In the genomic region with DNA sequence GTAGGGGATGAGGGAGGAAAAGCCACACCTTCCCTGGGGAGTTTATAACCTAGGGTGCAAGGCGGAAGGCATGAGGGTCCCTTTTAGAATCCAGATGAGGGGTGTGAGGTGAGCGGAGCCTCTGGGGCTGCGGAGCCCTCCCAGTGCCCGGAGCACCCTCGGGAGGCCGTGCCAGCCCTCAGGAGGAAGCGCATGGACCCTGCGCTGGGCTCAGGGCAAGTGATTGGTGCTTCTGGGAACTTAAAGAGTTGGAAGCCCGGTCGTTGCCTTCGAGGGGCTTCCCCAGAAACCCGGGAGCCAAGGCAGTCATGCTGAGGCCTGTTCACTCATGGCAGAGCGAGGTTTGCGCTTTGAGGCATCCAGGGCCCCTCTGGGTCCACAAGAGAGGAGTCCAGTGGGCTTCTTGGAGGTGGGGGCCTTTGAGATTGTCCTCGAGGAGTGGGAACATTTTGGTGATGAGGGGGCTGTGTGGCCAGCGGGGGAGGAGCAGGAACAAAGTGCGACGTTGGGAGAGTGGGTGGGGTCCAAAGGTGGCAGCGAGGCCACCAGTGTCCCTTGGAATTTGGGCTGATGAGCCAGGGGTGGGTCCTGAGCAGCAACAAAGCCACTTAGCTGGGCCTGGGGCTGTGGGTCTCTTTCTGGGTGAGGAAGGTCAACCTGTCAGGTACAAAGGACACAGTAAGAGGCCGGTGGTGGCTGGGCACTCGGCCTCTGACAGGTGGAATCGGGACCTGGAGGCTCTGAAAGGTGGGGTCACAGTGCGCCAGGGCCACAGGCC, we compare ENCODE assay signal across 10 cellular contexts.
DNase-seq lines count a peak whose midpoint lies in the region; ATAC-seq, FAIRE-seq and TF ChIP-seq lines count a peak whose summit lies in the region.
"Had no signal": no experiment of that assay in that cellular context is flagged by ENCODE, and none has a peak within 500 bp of the region (broad histone marks: within the 10 kb centered on the region; RNA-seq: fewer than 3 reads in every experiment).

No MANE protein-coding gene starts in this region.

- TF ChIP-seq CTCF in MM.1S (IDR thresholded peaks at IDR 0.05; ENCODE audit: low read length): no peak

- H3K79me2 ChIP-seq in MM.1S (ENCODE audit: low read length): peaks cover 19% of the 10 kb centered on the region

- peak overlapping the region; percentile 27 to 88 (median 41) for H3K4me3 Mint-ChIP-seq in CD8-positive, alpha-beta memory T cell
- peak overlapping the region; percentile 64 for H3K4me3 Mint-ChIP-seq in central memory CD8-positive, alpha-beta T cell

- H3K4me3 ChIP-seq in CD8-positive, alpha-beta memory T cell (ENCODE audit: low read length): peak overlapping the region; percentile 94
- H3K4me3 ChIP-seq in MM.1S (ENCODE audit: low read length) (no peak overlapping the region), small intestine (ENCODE audit: low read depth in 1 of 2, low read length in 2 of 2) (no peak overlapping the region)
- H3K4me3 ChIP-seq: psoas muscle had no signal

- H3K9me3 Mint-ChIP-seq in CD8-positive, alpha-beta memory T cell: no peaks in the 10 kb centered on the region
- H3K9me3 Mint-ChIP-seq in central memory CD8-positive, alpha-beta T cell: no peaks in the 10 kb centered on the region

- no peaks in the 10 kb centered on the region for H3K27me3 ChIP-seq in CD8-positive, alpha-beta memory T cell (ENCODE audit: insufficient read depth, low read length, poor library complexity, severe bottlenecking)
- H3K27me3 ChIP-seq in MM.1S (replicated peaks; ENCODE audit: insufficient read depth, low read length) (no peaks in the 10 kb centered on the region), small intestine (ENCODE audit: control insufficient read depth in 2 of 2, insufficient read depth in 2 of 2, low read length in 2 of 2) (no peaks in the 10 kb centered on the region)

- no peaks in the 10 kb centered on the region for H3K9me3 ChIP-seq in CD8-positive, alpha-beta memory T cell (ENCODE audit: low read length)
- H3K9me3 ChIP-seq in MM.1S (replicated peaks; ENCODE audit: insufficient read depth, low read length): no peaks in the 10 kb centered on the region
- no peaks in the 10 kb centered on the region for H3K9me3 ChIP-seq in small intestine (ENCODE audit: control insufficient read depth, low read depth)
- H3K9me3 ChIP-seq: psoas muscle had no signal

- no peak for DNase-seq in CD8-positive, alpha-beta memory T cell
- no peak for DNase-seq in MM.1S
- no peak for DNase-seq in central memory CD8-positive, alpha-beta T cell (ENCODE audit: low spot score in 2 of 2)
- no peak for DNase-seq in small intestine
- no peak for DNase-seq in amygdala (lab: John Stamatoyannopoulos, UW)
- no peak for DNase-seq in NCI-H524 treated with DMSO at 0.1 percent for 48 hours (lab: John Stamatoyannopoulos, UW)
- DNase-seq: hippocampal formation, NCI-H2107 had no signal

- peaks cover 49% of the 10 kb centered on the region for H3K4me1 ChIP-seq in CD8-positive, alpha-beta memory T cell (ENCODE audit: insufficient read depth, low read length)
- H3K4me1 ChIP-seq in MM.1S (ENCODE audit: low read length) (peaks cover 17% of the 10 kb centered on the region), small intestine (ENCODE audit: control insufficient read depth in 2 of 2, insufficient read depth in 1 of 2, low read depth in 1 of 2, low read length in 1 of 2) (peaks cover 4 to 5% of the 10 kb centered on the region in 2 donors)
- H3K4me1 ChIP-seq: psoas muscle had no signal

- CTCF ChIA-PET in CD8-positive, alpha-beta memory T cell (lab: Charles Lee): interaction anchor here (2.3 to 4.5 kb wide), 6 partner anchors 11 to 36 kb away, joined by 7 to 53 read pairs (median 24); no protein-coding TSS in a partner anchor

- peaks cover 0 to 35% (median 7%) of the 10 kb centered on the region in 3 donors for H3K36me3 Mint-ChIP-seq in CD8-positive, alpha-beta memory T cell
- H3K36me3 Mint-ChIP-seq in central memory CD8-positive, alpha-beta T cell (ENCODE audit: insufficient read depth): peaks cover 44% of the 10 kb centered on the region

- peak overlapping the region; percentile 89 to 100 (median 96) for H3K27ac Mint-ChIP-seq in CD8-positive, alpha-beta memory T cell
- H3K27ac Mint-ChIP-seq in central memory CD8-positive, alpha-beta T cell (ENCODE audit: low read depth): peak overlapping the region; percentile 99

- POLR2A ChIA-PET in CD8-positive, alpha-beta memory T cell (lab: Charles Lee): interaction anchor here (1.0 to 3.1 kb wide), 3 partner anchors 11 to 23 kb away, joined by 3 to 51 read pairs (median 15); no protein-coding TSS in a partner anchor

- H3K9ac ChIP-seq in MM.1S (ENCODE audit: low read length): no peak overlapping the region; the same call in 1 of the 2 replicates

- ATAC-seq in central memory CD8-positive, alpha-beta T cell (replicated peaks; ENCODE audit: extremely low read depth, poor library complexity, severe bottlenecking): no peak
- no peak for ATAC-seq in GM18873 (IDR thresholded peaks at IDR 0.05; ENCODE audit: low FRiP score, unreplicated experiment)

- H2AFZ ChIP-seq in MM.1S (ENCODE audit: low read length): peak overlapping the region; percentile 89

- H3K27me3 Mint-ChIP-seq in CD8-positive, alpha-beta memory T cell: no peaks in the 10 kb centered on the region
- H3K27me3 Mint-ChIP-seq in central memory CD8-positive, alpha-beta T cell: no peaks in the 10 kb centered on the region

- peak overlapping the region; percentile 82; the same call in 1 of the 2 replicates for H3K4me2 ChIP-seq in MM.1S (ENCODE audit: low read depth, low read length)

- peaks cover 10% of the 10 kb centered on the region for H3F3A ChIP-seq in MM.1S (ENCODE audit: insufficient read depth, low read length)

- WGBS in small intestine, 3 donors: 82 to 87% (median 85%) methylated on average over 21 to 23 of the region's 23 CpGs

- H3K9me2 ChIP-seq in MM.1S (replicated peaks; ENCODE audit: insufficient read depth, low read length): no peaks in the 10 kb centered on the region

- no peak for FAIRE-seq in small intestine (lab: Jason Lieb, UNC)

- H3K36me3 ChIP-seq in CD8-positive, alpha-beta memory T cell (ENCODE audit: insufficient read depth, low read length): peaks cover 9% of the 10 kb centered on the region
- H3K36me3 ChIP-seq in MM.1S (replicated peaks; ENCODE audit: insufficient read depth, low read length) (no peaks in the 10 kb centered on the region), small intestine (ENCODE audit: control insufficient read depth in 2 of 2, insufficient read depth in 2 of 2, low read length in 2 of 2) (no peaks in the 10 kb centered on the region)

- H3K27ac ChIP-seq in CD8-positive, alpha-beta memory T cell (ENCODE audit: low read depth, low read length): peak overlapping the region; percentile 95
- H3K27ac ChIP-seq in MM.1S (ENCODE audit: low read length) (no peak overlapping the region; the same call in 1 of the 2 replicates), small intestine (ENCODE audit: low read depth in 1 of 2, low read length in 1 of 2) (peak overlapping the region; percentile 45 to 92)
- H3K27ac ChIP-seq: psoas muscle had no signal

- H3K4me1 Mint-ChIP-seq in CD8-positive, alpha-beta memory T cell: peaks cover 52 to 69% (median 62%) of the 10 kb centered on the region in 3 donors
- peaks cover 59% of the 10 kb centered on the region for H3K4me1 Mint-ChIP-seq in central memory CD8-positive, alpha-beta T cell

- no peaks in the 10 kb centered on the region for H4K20me1 ChIP-seq in MM.1S (ENCODE audit: insufficient read depth, low read length)
